ENCODE assay signal across 1 cellular context in the genomic region with DNA sequence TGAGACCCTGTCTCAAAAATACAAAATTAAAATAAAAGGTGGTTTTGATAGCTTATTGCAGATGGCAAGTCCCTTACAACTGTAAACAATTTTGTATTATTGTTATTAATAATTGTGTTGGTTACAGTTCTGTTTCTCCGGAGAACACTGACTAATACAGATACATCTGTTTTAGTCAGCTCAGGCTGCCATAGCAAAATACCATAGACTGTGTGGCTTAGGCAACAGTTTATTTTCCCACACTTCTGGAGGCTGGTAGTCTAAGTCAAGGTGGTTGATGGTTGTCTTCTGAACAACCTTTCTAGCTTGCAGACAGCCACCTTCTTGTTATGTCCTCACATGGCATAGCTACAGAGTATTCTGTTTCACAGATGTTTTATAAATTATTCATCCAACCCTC.
TF ChIP-seq lines count a peak whose summit lies in the region.

No MANE protein-coding gene starts in this region.

TF ChIP-seq in GM23338, 12 proteins besides CTCF, POLR2A, EP300 and RAD21 (continued from another document):
- TF ChIP-seq, protein P1, sequence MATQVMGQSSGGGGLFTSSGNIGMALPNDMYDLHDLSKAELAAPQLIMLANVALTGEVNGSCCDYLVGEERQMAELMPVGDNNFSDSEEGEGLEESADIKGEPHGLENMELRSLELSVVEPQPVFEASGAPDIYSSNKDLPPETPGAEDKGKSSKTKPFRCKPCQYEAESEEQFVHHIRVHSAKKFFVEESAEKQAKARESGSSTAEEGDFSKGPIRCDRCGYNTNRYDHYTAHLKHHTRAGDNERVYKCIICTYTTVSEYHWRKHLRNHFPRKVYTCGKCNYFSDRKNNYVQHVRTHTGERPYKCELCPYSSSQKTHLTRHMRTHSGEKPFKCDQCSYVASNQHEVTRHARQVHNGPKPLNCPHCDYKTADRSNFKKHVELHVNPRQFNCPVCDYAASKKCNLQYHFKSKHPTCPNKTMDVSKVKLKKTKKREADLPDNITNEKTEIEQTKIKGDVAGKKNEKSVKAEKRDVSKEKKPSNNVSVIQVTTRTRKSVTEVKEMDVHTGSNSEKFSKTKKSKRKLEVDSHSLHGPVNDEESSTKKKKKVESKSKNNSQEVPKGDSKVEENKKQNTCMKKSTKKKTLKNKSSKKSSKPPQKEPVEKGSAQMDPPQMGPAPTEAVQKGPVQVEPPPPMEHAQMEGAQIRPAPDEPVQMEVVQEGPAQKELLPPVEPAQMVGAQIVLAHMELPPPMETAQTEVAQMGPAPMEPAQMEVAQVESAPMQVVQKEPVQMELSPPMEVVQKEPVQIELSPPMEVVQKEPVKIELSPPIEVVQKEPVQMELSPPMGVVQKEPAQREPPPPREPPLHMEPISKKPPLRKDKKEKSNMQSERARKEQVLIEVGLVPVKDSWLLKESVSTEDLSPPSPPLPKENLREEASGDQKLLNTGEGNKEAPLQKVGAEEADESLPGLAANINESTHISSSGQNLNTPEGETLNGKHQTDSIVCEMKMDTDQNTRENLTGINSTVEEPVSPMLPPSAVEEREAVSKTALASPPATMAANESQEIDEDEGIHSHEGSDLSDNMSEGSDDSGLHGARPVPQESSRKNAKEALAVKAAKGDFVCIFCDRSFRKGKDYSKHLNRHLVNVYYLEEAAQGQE (IDR thresholded peaks at IDR 0.05; ENCODE audit: unreplicated experiment) = no peak
- no peak for TF ChIP-seq EZH2 (IDR thresholded peaks at IDR 0.05; ENCODE audit: low read depth, unreplicated experiment)
- no peak for TF ChIP-seq JUNB (IDR thresholded peaks at IDR 0.05; ENCODE audit: unreplicated experiment)
- TF ChIP-seq NANOG (IDR thresholded peaks at IDR 0.05; ENCODE audit: borderline replicate concordance) = no peak
- TF ChIP-seq EZH2phosphoT487 (IDR thresholded peaks at IDR 0.05; ENCODE audit: unreplicated experiment) = no peak
- no peak for TF ChIP-seq ETS1 (IDR thresholded peaks at IDR 0.05)
- no peak for TF ChIP-seq STAT1 (IDR thresholded peaks at IDR 0.05; ENCODE audit: unreplicated experiment)
- no peak for TF ChIP-seq ZNF114 (CRISPR knock-in tag; IDR thresholded peaks at IDR 0.05)
- TF ChIP-seq POLR2AphosphoS5 (IDR thresholded peaks at IDR 0.05; ENCODE audit: low read depth) = no peak
